In genomic region chr1:160032165-160032827, GRCh38 we compare ENCODE assay signal across 8 cellular contexts. TPM values are rescaled to one million over a fixed set of nuclear protein-coding genes. Genes with fewer than 3 reads are reported as not detected.
A peak's percentile ranks its signal among the peaks of the same experiment; 100 is the strongest.
DNase-seq lines count a peak whose midpoint lies in the region; ATAC-seq and TF ChIP-seq lines count a peak whose summit lies in the region.

No MANE protein-coding gene starts in this region.

- TF ChIP-seq CTCF in esophagus muscularis mucosa (IDR thresholded peaks at IDR 0.05) (peak in 1 of 3 experiments; percentile 2), neural crest cell (conservative IDR thresholded peaks at IDR 0.05) (no peak)

- intact Hi-C loops in esophagus muscularis mucosa (cut with DNase I): loop anchor here (5.0 kb wide), 1 partner anchor 250 kb away; the partner anchor contains the start of gene DUSP23

- H3K9me3 ChIP-seq in esophagus muscularis mucosa: no peaks in the 10 kb centered on the region

- peaks cover 27% of the 10 kb centered on the region for H3K4me1 Mint-ChIP-seq in neural crest cell

- peak overlapping the region; percentile 95 for H3K27ac Mint-ChIP-seq in neural crest cell (ENCODE audit: unreplicated experiment)

- H3K27me3 ChIP-seq in esophagus muscularis mucosa: no peaks in the 10 kb centered on the region

- H3K27ac ChIP-seq in esophagus muscularis mucosa (replicated peaks in 1 of 4): peak overlapping the region; percentile 70 to 83 (median 74)

- H3K4me3 ChIP-seq in esophagus muscularis mucosa: peak overlapping the region; percentile 63 to 86 (median 76)

- peak; percentile 14 for DNase-seq in GDM1 (lab: John Stamatoyannopoulos, UW)
- peak; percentile 33 for DNase-seq in SW480 (ENCODE audit: low spot score)
- no peak for DNase-seq in esophagus muscularis mucosa (ENCODE audit: extremely low spot score)
- DNase-seq in neural crest cell (ENCODE audit: low read depth, low spot score): no peak
- no peak for DNase-seq in NCI-H524 treated with DMSO at 0.1 percent for 48 hours (lab: John Stamatoyannopoulos, UW)
- no peak for DNase-seq in AG08396 (ENCODE audit: low spot score)
- no peak for DNase-seq in GM19240 (ENCODE audit: insufficient read length, low spot score)

- no peak for TF ChIP-seq POLR2A in esophagus muscularis mucosa (IDR thresholded peaks at IDR 0.05; ENCODE audit: low read depth)

- H3K4me1 ChIP-seq in esophagus muscularis mucosa: peaks cover 14 to 36% (median 28%) of the 10 kb centered on the region in 4 donors

- H3K36me3 ChIP-seq in esophagus muscularis mucosa: no peaks in the 10 kb centered on the region

- no peaks in the 10 kb centered on the region for H3K36me3 Mint-ChIP-seq in neural crest cell (ENCODE audit: low read depth)

- peak overlapping the region; percentile 95 for H3K4me3 Mint-ChIP-seq in neural crest cell

- peaks cover 30% of the 10 kb centered on the region for H3K27me3 Mint-ChIP-seq in neural crest cell (ENCODE audit: low read depth)

- ATAC-seq in HG02870 (IDR thresholded peaks at IDR 0.05; ENCODE audit: unreplicated experiment): peak; percentile 16

- H3K9me3 Mint-ChIP-seq in neural crest cell: no peaks in the 10 kb centered on the region

- no peak for TF ChIP-seq EP300 in esophagus muscularis mucosa (IDR thresholded peaks at IDR 0.05)

- 2% methylated on average over 18 of the region's 18 CpGs for WGBS in esophagus muscularis mucosa

RNA-seq across cellular contexts. Expression of gene PIGM, which starts 0.5 kb away (rescaled TPM):
- 1 to 10 TPM; 2.8 to 4.9 (median 4.6) TPM for total RNA-seq in esophagus muscularis mucosa
- 9.7 and 9.9 TPM in 2 replicates for total RNA-seq in neural crest cell

RNA-seq across cellular contexts. Expression of gene KCNJ10, which starts 37.7 kb away (rescaled TPM):
- total RNA-seq in esophagus muscularis mucosa: under 1 TPM in 1 of 4 donors, not detected in 3; 0.06 TPM
- total RNA-seq in neural crest cell: 0.47 and 0.73 TPM in 2 replicates

RNA-seq across cellular contexts. Expression of gene KCNJ9, which starts 49.0 kb away (rescaled TPM):
- not detected for total RNA-seq in esophagus muscularis mucosa
- total RNA-seq in neural crest cell: 0.11 and 0.19 TPM in 2 replicates

Comparison
In these comparisons a context has a peak if more than half of its experiments do, and no peak if none do; other contexts are left out.
1. DNase-seq: peak in GDM1 (single experiment) and SW480 (single experiment); none in esophagus muscularis mucosa (single experiment), neural crest cell (single experiment), NCI-H524 treated with DMSO at 0.1 percent for 48 hours (single experiment), AG08396 (single experiment) and GM19240 (single experiment).